In genomic region chr13:39512687-39513086, GRCh38 we compare ENCODE assay signal across 1 cellular context.
TF ChIP-seq lines count a peak whose summit lies in the region.

No MANE protein-coding gene starts in this region.

TF ChIP-seq in H1, 55 proteins besides CTCF, POLR2A, EP300 and RAD21 (continued from another document):
- TF ChIP-seq CHD7 (IDR thresholded peaks at IDR 0.05; ENCODE audit: insufficient replicate concordance, low read length): no peak
- no peak for TF ChIP-seq GABPA (IDR thresholded peaks at IDR 0.05; ENCODE audit: borderline replicate concordance, insufficient read depth, low read length)
- TF ChIP-seq CBX5 (IDR thresholded peaks at IDR 0.05; ENCODE audit: low read depth, low read length): no peak
- TF ChIP-seq NRF1 (IDR thresholded peaks at IDR 0.05; ENCODE audit: low read depth, low read length): no peak
- no peak for TF ChIP-seq E2F6 (IDR thresholded peaks at IDR 0.05)
- TF ChIP-seq MAFK (IDR thresholded peaks at IDR 0.05; ENCODE audit: low read depth, low read length): no peak
- TF ChIP-seq SAP30 (IDR thresholded peaks at IDR 0.05; ENCODE audit: insufficient read depth, insufficient replicate concordance, low read length): no peak
- TF ChIP-seq USF2 (IDR thresholded peaks at IDR 0.05; ENCODE audit: low read length): no peak
- no peak for TF ChIP-seq FOSL1 (IDR thresholded peaks at IDR 0.05; ENCODE audit: insufficient read depth, low read depth, low read length)
- no peak for TF ChIP-seq YY1 (IDR thresholded peaks at IDR 0.05; ENCODE audit: low read depth, low read length)
- TF ChIP-seq TCF12 (IDR thresholded peaks at IDR 0.05; ENCODE audit: low read depth, low read length): no peak
- no peak for TF ChIP-seq KDM1A (IDR thresholded peaks at IDR 0.05; ENCODE audit: borderline replicate concordance, low read length)
- TF ChIP-seq RFX5 (IDR thresholded peaks at IDR 0.05; ENCODE audit: borderline replicate concordance, low read depth, low read length): no peak
- no peak for TF ChIP-seq MAX (IDR thresholded peaks at IDR 0.05)
- no peak for TF ChIP-seq ATF3 (IDR thresholded peaks at IDR 0.05; ENCODE audit: insufficient read depth, low read depth, low read length)
- TF ChIP-seq NANOG (IDR thresholded peaks at IDR 0.05; ENCODE audit: insufficient read depth, low read depth, low read length, poor library complexity, severe bottlenecking): no peak
- no peak for TF ChIP-seq TAF7 (optimal IDR thresholded peaks at IDR 0.05; ENCODE audit: borderline replicate concordance, low read depth, low read length)
- no peak for TF ChIP-seq CTBP2 (IDR thresholded peaks at IDR 0.05; ENCODE audit: borderline replicate concordance, insufficient read depth, insufficient read length, low read length)
